Comparison of ENCODE assay signal across 8 cellular contexts in the genomic region with DNA sequence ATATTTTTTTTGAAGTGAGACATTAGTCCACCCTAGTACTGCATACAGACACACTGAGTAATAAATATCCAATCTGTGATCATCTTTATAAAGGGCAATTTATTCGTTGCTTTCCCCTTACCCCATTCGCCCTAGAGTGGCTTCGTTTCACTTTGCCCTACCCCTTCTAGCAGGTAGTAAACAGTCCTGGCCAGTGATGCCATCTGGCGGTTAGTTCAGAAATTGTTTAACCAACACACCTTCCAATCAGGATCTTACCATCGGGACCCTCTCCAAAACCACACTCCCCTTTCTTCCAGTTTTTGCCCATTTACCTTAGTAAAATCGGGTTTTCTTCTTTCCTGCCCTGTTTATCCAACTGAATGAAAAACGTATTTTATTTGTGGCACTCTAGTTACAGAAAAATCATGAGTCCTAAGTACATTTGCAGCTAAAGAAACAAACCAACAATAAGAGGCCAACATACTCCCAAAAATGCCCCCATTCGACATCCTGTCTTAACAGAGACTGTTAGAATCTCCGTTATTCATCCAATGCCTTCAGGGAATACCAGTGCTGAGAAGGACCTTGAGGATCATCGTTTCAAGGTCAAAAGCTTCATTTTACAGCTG. TPM values are rescaled to one million over a fixed set of nuclear protein-coding genes. Genes with fewer than 3 reads are reported as not detected.
DNase-seq lines count a peak whose midpoint lies in the region; ATAC-seq and TF ChIP-seq lines count a peak whose summit lies in the region.

No MANE protein-coding gene starts in this region.

- peak; percentile 33 for ATAC-seq in GM21360 (IDR thresholded peaks at IDR 0.05; ENCODE audit: unreplicated experiment)
- ATAC-seq in activated T-cell treated with anti-CD3 and anti-CD28 coated beads, Interleukin-2, amount 50 U/mL, for 4 hours: peak; percentile 19 to 26
- ATAC-seq in natural killer cell treated with Interleukin-12 subunit alpha and Interleukin-12 subunit beta and Interleukin-15 and Interleukin-18, amount 100 ng/mL, for 72 hours: peak; percentile 48 to 65

- peak overlapping the region; percentile 63 to 87 for H3K27ac Mint-ChIP-seq in natural killer cell treated with Interleukin-12 subunit alpha and Interleukin-12 subunit beta and Interleukin-15 and Interleukin-18, amount 100 ng/mL, for 72 hours
- peak overlapping the region; percentile 98 for H3K27ac Mint-ChIP-seq in stimulated activated naive CD8-positive, alpha-beta T cell treated with anti-CD3 and anti-CD28 coated beads, Interleukin-15, Interleukin-2, amounts not matched to agents 100 ng/mL and 50 ng/mL, for 24 hours

- H4K20me1 ChIP-seq in OCI-LY3 (ENCODE audit: insufficient read depth, low read length) (peaks cover 60% of the 10 kb centered on the region), fibroblast of lung (ENCODE audit: control insufficient read depth, extremely low read depth, insufficient read depth, low read length) (no peaks in the 10 kb centered on the region)

- H3K4me3 ChIP-seq in HUES48 (ENCODE audit: low read depth, low read length) (peak overlapping the region; percentile 93; the same call in 1 of the 2 replicates), OCI-LY3 (ENCODE audit: low read length) (peak overlapping the region; percentile 90), fibroblast of lung (replicated peaks in 1 of 4; ENCODE audit: control extremely low read depth in 1 of 4, insufficient read depth in 1 of 4, low read depth in 3 of 4, low read length in 4 of 4) (peak overlapping the region; percentile 25 to 93 (median 62))

- H3K27me3 ChIP-seq in HUES48 (ENCODE audit: control insufficient read depth, insufficient read depth, low read length) (peaks cover 10% of the 10 kb centered on the region; the same call in 1 of the 2 replicates), OCI-LY3 (ENCODE audit: low read depth, low read length) (no peaks in the 10 kb centered on the region), fibroblast of lung (ENCODE audit: control insufficient read depth, insufficient read depth, low read length) (no peaks in the 10 kb centered on the region)

- no peak overlapping the region for H2AFZ ChIP-seq in OCI-LY3 (ENCODE audit: low read depth, low read length)
- peak overlapping the region; percentile 3 for H2AFZ ChIP-seq in fibroblast of lung (ENCODE audit: low read length)

- H3K9ac ChIP-seq in HUES48 (ENCODE audit: low read depth, low read length): no peak overlapping the region
- peak overlapping the region; percentile 96 for H3K9ac ChIP-seq in OCI-LY3 (ENCODE audit: low read length)
- H3K9ac ChIP-seq in fibroblast of lung (ENCODE audit: insufficient read depth, low read length): no peak overlapping the region

- no peaks in the 10 kb centered on the region for H3K27me3 Mint-ChIP-seq in activated T-cell treated with anti-CD3 and anti-CD28 coated beads, Interleukin-2, amount 50 U/mL, for 4 hours (ENCODE audit: low read depth)
- H3K27me3 Mint-ChIP-seq in natural killer cell treated with Interleukin-12 subunit alpha and Interleukin-12 subunit beta and Interleukin-15 and Interleukin-18, amount 100 ng/mL, for 72 hours: no peaks in the 10 kb centered on the region
- no peaks in the 10 kb centered on the region for H3K27me3 Mint-ChIP-seq in stimulated activated naive CD8-positive, alpha-beta T cell treated with anti-CD3 and anti-CD28 coated beads, Interleukin-15, Interleukin-2, amounts not matched to agents 100 ng/mL and 50 ng/mL, for 24 hours

- peak overlapping the region; percentile 99 for H3K4me3 Mint-ChIP-seq in activated T-cell treated with anti-CD3 and anti-CD28 coated beads, Interleukin-2, amount 50 U/mL, for 4 hours
- H3K4me3 Mint-ChIP-seq in natural killer cell treated with Interleukin-12 subunit alpha and Interleukin-12 subunit beta and Interleukin-15 and Interleukin-18, amount 100 ng/mL, for 72 hours: peak overlapping the region; percentile 87
- peak overlapping the region; percentile 97 for H3K4me3 Mint-ChIP-seq in stimulated activated naive CD8-positive, alpha-beta T cell treated with anti-CD3 and anti-CD28 coated beads, Interleukin-15, Interleukin-2, amounts not matched to agents 100 ng/mL and 50 ng/mL, for 24 hours

- no peak overlapping the region for H3K27ac ChIP-seq in HUES48 (ENCODE audit: low read depth, low read length)
- H3K27ac ChIP-seq in OCI-LY3 (ENCODE audit: low read length): peak overlapping the region; percentile 85
- no peak overlapping the region for H3K27ac ChIP-seq in fibroblast of lung (ENCODE audit: insufficient read depth, low read length)

- TF ChIP-seq CTCF in OCI-LY3 (IDR thresholded peaks at IDR 0.05; ENCODE audit: low read depth, low read length): peak; percentile 80
- peak; percentile 71 to 72 for TF ChIP-seq CTCF in fibroblast of lung (conservative IDR thresholded peaks at IDR 0.05 in 1 of 2, IDR thresholded peaks at IDR 0.05 in 1 of 2; ENCODE audit: low read depth in 1 of 2, low read length in 2 of 2)

- H3K36me3 Mint-ChIP-seq in activated T-cell treated with anti-CD3 and anti-CD28 coated beads, Interleukin-2, amount 50 U/mL, for 4 hours (ENCODE audit: insufficient read depth): peaks cover 25% of the 10 kb centered on the region
- peaks cover 9% of the 10 kb centered on the region for H3K36me3 Mint-ChIP-seq in natural killer cell treated with Interleukin-12 subunit alpha and Interleukin-12 subunit beta and Interleukin-15 and Interleukin-18, amount 100 ng/mL, for 72 hours
- H3K36me3 Mint-ChIP-seq in stimulated activated naive CD8-positive, alpha-beta T cell treated with anti-CD3 and anti-CD28 coated beads, Interleukin-15, Interleukin-2, amounts not matched to agents 100 ng/mL and 50 ng/mL, for 24 hours (ENCODE audit: low read depth): peaks cover 37% of the 10 kb centered on the region

- peaks cover 23% of the 10 kb centered on the region for H3K36me3 ChIP-seq in HUES48 (ENCODE audit: control insufficient read depth, insufficient read depth, low read length)
- peaks cover 47% of the 10 kb centered on the region for H3K36me3 ChIP-seq in OCI-LY3 (replicated peaks; ENCODE audit: low read depth, low read length)
- H3K36me3 ChIP-seq in fibroblast of lung (ENCODE audit: control insufficient read depth, insufficient read depth, low read length): no peaks in the 10 kb centered on the region

- H3K4me1 ChIP-seq in HUES48 (ENCODE audit: control insufficient read depth, insufficient read depth, low read length): peaks cover 13% of the 10 kb centered on the region; the same call in 1 of the 2 replicates
- peaks cover 26% of the 10 kb centered on the region for H3K4me1 ChIP-seq in OCI-LY3 (ENCODE audit: low read length)
- peaks cover 8% of the 10 kb centered on the region for H3K4me1 ChIP-seq in fibroblast of lung (ENCODE audit: control insufficient read depth, extremely low read depth, insufficient read depth, low read length)

- DNase-seq in COR-L47 (lab: John Stamatoyannopoulos, UW) (peak; percentile 55), fibroblast of lung (ENCODE audit: low read depth in 2 of 2) (peak; percentile 69 to 83)
- DNase-seq in activated T-cell treated with anti-CD3 and anti-CD28 coated beads, Interleukin-2, amount 50 U/mL, for 4 hours: peak; percentile 62
- peak; percentile 72 for DNase-seq in natural killer cell treated with Interleukin-12 subunit alpha and Interleukin-12 subunit beta and Interleukin-15 and Interleukin-18, amount 100 ng/mL, for 72 hours (ENCODE audit: low spot score)

- peaks cover 58% of the 10 kb centered on the region for H3K4me1 Mint-ChIP-seq in activated T-cell treated with anti-CD3 and anti-CD28 coated beads, Interleukin-2, amount 50 U/mL, for 4 hours (ENCODE audit: low read depth)
- H3K4me1 Mint-ChIP-seq in natural killer cell treated with Interleukin-12 subunit alpha and Interleukin-12 subunit beta and Interleukin-15 and Interleukin-18, amount 100 ng/mL, for 72 hours (ENCODE audit: low read depth in 2 of 2): peaks cover 27 to 36% of the 10 kb centered on the region in 2 donors
- H3K4me1 Mint-ChIP-seq in stimulated activated naive CD8-positive, alpha-beta T cell treated with anti-CD3 and anti-CD28 coated beads, Interleukin-15, Interleukin-2, amounts not matched to agents 100 ng/mL and 50 ng/mL, for 24 hours (ENCODE audit: low read depth): peaks cover 57% of the 10 kb centered on the region

- H3K79me2 ChIP-seq in OCI-LY3 (ENCODE audit: low read length): peaks cover 70% of the 10 kb centered on the region
- peaks cover 47% of the 10 kb centered on the region for H3K79me2 ChIP-seq in fibroblast of lung (ENCODE audit: control insufficient read depth, insufficient read depth, low read length)

- H3K9me3 ChIP-seq in HUES48 (ENCODE audit: control insufficient read depth, insufficient read depth, low read length): no peaks in the 10 kb centered on the region
- no peaks in the 10 kb centered on the region for H3K9me3 ChIP-seq in OCI-LY3 (ENCODE audit: insufficient read depth, low read length)
- H3K9me3 ChIP-seq in fibroblast of lung (ENCODE audit: control insufficient read depth, insufficient read depth, low read depth, low read length): no peaks in the 10 kb centered on the region

- H3K9me3 Mint-ChIP-seq in activated T-cell treated with anti-CD3 and anti-CD28 coated beads, Interleukin-2, amount 50 U/mL, for 4 hours: no peaks in the 10 kb centered on the region
- no peaks in the 10 kb centered on the region for H3K9me3 Mint-ChIP-seq in natural killer cell treated with Interleukin-12 subunit alpha and Interleukin-12 subunit beta and Interleukin-15 and Interleukin-18, amount 100 ng/mL, for 72 hours
- no peaks in the 10 kb centered on the region for H3K9me3 Mint-ChIP-seq in stimulated activated naive CD8-positive, alpha-beta T cell treated with anti-CD3 and anti-CD28 coated beads, Interleukin-15, Interleukin-2, amounts not matched to agents 100 ng/mL and 50 ng/mL, for 24 hours

- H3K4me2 ChIP-seq in OCI-LY3 (ENCODE audit: low read length) (peak overlapping the region; percentile 72), fibroblast of lung (ENCODE audit: extremely low read depth, insufficient read depth, low read length) (peak overlapping the region; percentile 87)

RNA-seq across cellular contexts. Expression of gene PPA2, which starts 2.2 kb away (rescaled TPM):
- total RNA-seq in activated T-cell treated with anti-CD3 and anti-CD28 coated beads, Interleukin-2, amount 50 U/mL, for 4 hours: 100 to 1,000 TPM in 1 of 3 donors, 10 to 100 TPM in 2; 89.1 to 105 (median 91.7) TPM
- 74.6 and 76.8 TPM in 2 replicates for total RNA-seq in fibroblast of lung
- polyA plus RNA-seq in fibroblast of lung: 81.6 and 82.6 TPM in 2 replicates
- polyA plus RNA-seq in fibroblast of lung (2012): 72.1 and 77.5 TPM in 2 replicates
- 3.7 and 4.1 TPM in 2 replicates for polyA minus RNA-seq in fibroblast of lung (ENCODE audit: low replicate concordance)
- 10 to 100 TPM; 45.0 to 63.1 TPM for total RNA-seq in natural killer cell treated with Interleukin-12 subunit alpha and Interleukin-12 subunit beta and Interleukin-15 and Interleukin-18, amount 100 ng/mL, for 72 hours
